ENCODE assay signal across 1 cellular context in genomic region chr16:84526794-84527485, GRCh38.
TF ChIP-seq lines count a peak whose summit lies in the region.

No MANE protein-coding gene starts in this region.

TF ChIP-seq in K562, 482 proteins besides CTCF, POLR2A, EP300 and RAD21 (continued from another document):
- TF ChIP-seq MGA (IDR thresholded peaks at IDR 0.05) = 0 out of 2 replicates have a peak, but pooled peaks have one; percentile 31
- no peak for TF ChIP-seq ZSCAN29 (IDR thresholded peaks at IDR 0.05)
- no peak for TF ChIP-seq CREBBP (IDR thresholded peaks at IDR 0.05; ENCODE audit: low read depth, low read length)
- TF ChIP-seq ZFP36 (IDR thresholded peaks at IDR 0.05; ENCODE audit: low read depth, low read length, partially characterized antibody) = no peak
- TF ChIP-seq E2F6 (IDR thresholded peaks at IDR 0.05; ENCODE audit: borderline replicate concordance in 1 of 2, extremely low read depth in 1 of 2, insufficient read depth in 1 of 2, insufficient read length in 1 of 2, low read depth in 1 of 2, low read length in 1 of 2, poor library complexity in 1 of 2, severe bottlenecking in 1 of 2) = peak in 1 of 2 experiments; percentile 28
- no peak for TF ChIP-seq ATF6 (CRISPR knock-in tag; IDR thresholded peaks at IDR 0.05)
- TF ChIP-seq TEAD4 (IDR thresholded peaks at IDR 0.05; ENCODE audit: low read length) = no peak
- no peak for TF ChIP-seq TEAD4 (CRISPR knock-in tag; IDR thresholded peaks at IDR 0.05; ENCODE audit: borderline replicate concordance)
- TF ChIP-seq TFE3 (CRISPR knock-in tag; IDR thresholded peaks at IDR 0.05) = peak; percentile 46; the same call in 1 of the 2 replicates
- TF ChIP-seq ZMIZ1 (IDR thresholded peaks at IDR 0.05; ENCODE audit: low read depth in 2 of 2, low read length in 2 of 2) = no peak
- peak; percentile 57 for TF ChIP-seq ZNF316 (IDR thresholded peaks at IDR 0.05)
- TF ChIP-seq ZNF280A (IDR thresholded peaks at IDR 0.05; ENCODE audit: low read depth, partially characterized antibody) = no peak
- no peak for TF ChIP-seq CREB1 (IDR thresholded peaks at IDR 0.05)
- TF ChIP-seq CREB1 (CRISPR knock-in tag; IDR thresholded peaks at IDR 0.05) = no peak
